ENCODE assay signal across 15 cellular contexts in genomic region chr1:18814340-18815202, GRCh38. TPM values are rescaled to one million over a fixed set of nuclear protein-coding genes. Genes with fewer than 3 reads are reported as not detected.
"Had no signal": no experiment of that assay in that cellular context is flagged by ENCODE, and none has a peak within 500 bp of the region (broad histone marks: within the 10 kb centered on the region; RNA-seq: fewer than 3 reads in every experiment).

No MANE protein-coding gene starts in this region.

- DNase-seq: activated CD4-positive, alpha-beta T cell treated with anti-CD3 and anti-CD28 coated beads, Interleukin-2, amount 50 U/mL, for 1 hour; activated CD4-positive, CD25-positive, alpha-beta regulatory T cell; activated naive CD8-positive, alpha-beta T cell treated with anti-CD3 and anti-CD28 coated beads, Interleukin-2, amount 10 ng/mL, durations not matched to agents 7 days and 5 days; brain microvascular endothelial cell; effector CD8-positive, alpha-beta T cell; foreskin keratinocyte; kidney glomerular epithelial cell; retina; stimulated activated naive CD8-positive, alpha-beta T cell treated with anti-CD3 and anti-CD28 coated beads, Interleukin-15, Interleukin-2, amounts not matched to agents 100 U/mL and 50 U/mL, for 24 hours; trophoblast cell had no signal

- H3K9me3 Mint-ChIP-seq: activated naive CD8-positive, alpha-beta T cell treated with anti-CD3 and anti-CD28 coated beads, Interleukin-2, amount 10 ng/mL, durations not matched to agents 7 days and 5 days; activated T-helper 1 cell treated with anti-CD3 and anti-CD28 coated beads, Interleukin-12 subunit alpha, Interleukin-12 subunit beta, Interleukin-2, Interleukin-4 antibody, amounts not matched to agents 30 ng/mL and 10 ng/mL and 1 ng/mL, durations not matched to agents 14 hours and 24 hours and 36 hours; central memory CD8-positive, alpha-beta T cell; T-helper 2 cell treated with Interferon-gamma antibody and Interleukin-4, amounts not matched to agents 5 μg/mL and 100 μg/mL, for 36 hours had no signal

- H3K4me1 ChIP-seq: foreskin keratinocyte had no signal

- H3K27ac Mint-ChIP-seq: activated naive CD8-positive, alpha-beta T cell treated with anti-CD3 and anti-CD28 coated beads, Interleukin-2, amount 10 ng/mL, durations not matched to agents 7 days and 5 days; activated T-helper 1 cell treated with anti-CD3 and anti-CD28 coated beads, Interleukin-12 subunit alpha, Interleukin-12 subunit beta, Interleukin-2, Interleukin-4 antibody, amounts not matched to agents 30 ng/mL and 10 ng/mL and 1 ng/mL, durations not matched to agents 14 hours and 24 hours and 36 hours; T-helper 2 cell treated with Interferon-gamma antibody and Interleukin-4, amounts not matched to agents 5 μg/mL and 100 μg/mL, for 36 hours had no signal

- H3K36me3 Mint-ChIP-seq: activated naive CD8-positive, alpha-beta T cell treated with anti-CD3 and anti-CD28 coated beads, Interleukin-2, amount 10 ng/mL, durations not matched to agents 7 days and 5 days had no signal

- H3K27ac ChIP-seq: brain microvascular endothelial cell, coronary artery, foreskin keratinocyte had no signal

- H3K4me3 ChIP-seq: coronary artery had no signal

- ATAC-seq: foreskin keratinocyte; stimulated activated naive CD8-positive, alpha-beta T cell treated with anti-CD3 and anti-CD28 coated beads, Interleukin-15, Interleukin-2, amounts not matched to agents 100 U/mL and 50 U/mL, for 24 hours had no signal

- H3K4me3 Mint-ChIP-seq: activated naive CD8-positive, alpha-beta T cell treated with anti-CD3 and anti-CD28 coated beads, Interleukin-2, amount 10 ng/mL, durations not matched to agents 7 days and 5 days; activated T-helper 1 cell treated with anti-CD3 and anti-CD28 coated beads, Interleukin-12 subunit alpha, Interleukin-12 subunit beta, Interleukin-2, Interleukin-4 antibody, amounts not matched to agents 30 ng/mL and 10 ng/mL and 1 ng/mL, durations not matched to agents 14 hours and 24 hours and 36 hours; central memory CD8-positive, alpha-beta T cell; T-helper 2 cell treated with Interferon-gamma antibody and Interleukin-4, amounts not matched to agents 5 μg/mL and 100 μg/mL, for 36 hours had no signal

- H3K4me1 Mint-ChIP-seq: activated naive CD8-positive, alpha-beta T cell treated with anti-CD3 and anti-CD28 coated beads, Interleukin-2, amount 10 ng/mL, durations not matched to agents 7 days and 5 days had no signal

RNA-seq across cellular contexts. Expression of gene TAS1R2, which starts 44.9 kb away (rescaled TPM):
- total RNA-seq: activated CD8-positive, alpha-beta memory T cell treated with anti-CD3 and anti-CD28 coated beads for 36 hours; activated naive CD8-positive, alpha-beta T cell treated with anti-CD3 and anti-CD28 coated beads, Interleukin-2, amount 10 ng/mL, durations not matched to agents 7 days and 5 days; activated T-helper 1 cell treated with anti-CD3 and anti-CD28 coated beads, Interleukin-12 subunit alpha, Interleukin-12 subunit beta, Interleukin-2, Interleukin-4 antibody, amounts not matched to agents 30 ng/mL and 10 ng/mL and 1 ng/mL, durations not matched to agents 14 hours and 24 hours and 36 hours; foreskin keratinocyte had no signal
